Comparison of ENCODE assay signal across 8 cellular contexts in the genomic region with DNA sequence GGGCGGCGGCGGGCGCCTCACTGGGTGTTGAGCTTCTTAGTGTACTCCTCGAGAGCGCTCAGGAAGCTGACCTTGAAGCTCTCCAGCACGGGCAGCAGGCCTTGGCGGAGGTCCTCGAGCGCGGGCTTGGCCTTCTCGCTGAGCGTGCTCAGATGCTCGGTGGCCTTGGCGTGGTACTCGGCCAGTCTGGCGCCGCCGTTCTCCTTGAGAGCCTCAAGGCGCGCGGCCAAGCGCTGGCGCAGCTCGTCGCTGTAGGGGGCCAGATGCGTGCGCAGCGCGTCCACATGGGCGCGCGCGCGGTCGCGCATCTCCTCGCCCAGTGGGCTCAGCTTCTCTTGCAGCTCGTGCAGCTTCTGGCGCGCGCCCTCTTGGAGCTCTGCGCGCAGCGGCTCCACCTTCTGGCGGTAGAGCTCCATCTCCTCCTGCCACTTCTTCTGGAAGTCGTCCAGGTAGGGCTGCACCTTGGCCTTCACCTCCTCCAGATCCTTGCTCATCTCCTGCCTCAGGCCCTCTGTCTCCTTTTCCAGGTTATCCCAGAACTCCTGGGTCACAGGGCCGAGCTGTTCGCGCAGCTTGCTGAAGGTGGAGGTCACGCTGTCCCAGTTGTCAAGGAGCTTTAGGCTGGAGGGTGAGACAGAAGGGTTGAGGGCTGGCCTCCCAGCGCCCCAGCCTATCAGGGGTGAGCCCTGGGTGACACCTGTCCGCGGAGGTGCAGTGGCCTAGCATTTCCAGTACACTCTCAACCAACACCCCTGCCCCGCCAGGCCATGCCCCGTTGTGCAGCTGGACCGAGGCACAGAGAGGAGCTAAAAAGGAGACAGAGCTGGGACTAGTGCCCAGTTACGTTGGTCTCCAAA. TPM values are rescaled to one million over a fixed set of nuclear protein-coding genes. Genes with fewer than 3 reads are reported as not detected.
A peak's percentile ranks its signal among the peaks of the same experiment; 100 is the strongest.
DNase-seq lines count a peak whose midpoint lies in the region; ATAC-seq and TF ChIP-seq lines count a peak whose summit lies in the region.

No MANE protein-coding gene starts in this region.

- H3K79me2 ChIP-seq in GM23338 (replicated peaks; ENCODE audit: insufficient read depth) (no peaks in the 10 kb centered on the region), Loucy (ENCODE audit: insufficient read depth, low read length) (no peaks in the 10 kb centered on the region)

- H3K4me1 ChIP-seq in GM23338 (ENCODE audit: insufficient read depth) (peaks cover 6% of the 10 kb centered on the region; the same call in 1 of the 2 replicates), Loucy (ENCODE audit: insufficient read depth, low read length, poor library complexity, severe bottlenecking) (peaks cover 18% of the 10 kb centered on the region)

- DNase-seq in EL, result peak; percentile 94
- DNase-seq in GM23338 (ENCODE audit: low spot score), result peak; percentile 95
- peak; percentile 55 for DNase-seq in SHP77 treated with DMSO at 0.1 percent for 48 hours (lab: John Stamatoyannopoulos, UW)
- peak; percentile 86 for DNase-seq in activated naive CD4-positive, alpha-beta T cell treated with anti-CD3 and anti-CD28 coated beads for 36 hours
- peak; percentile 79 for DNase-seq in globus pallidus (ENCODE audit: low spot score)
- peak; percentile 37 to 93 (median 78) for DNase-seq in nucleus accumbens (lab: John Stamatoyannopoulos, UW)
- DNase-seq in superior temporal gyrus (ENCODE audit: extremely low spot score), result peak; percentile 77

- H3F3A ChIP-seq in GM23338 (replicated peaks; ENCODE audit: low read depth) (0 out of 2 replicates have a peak, but pooled peaks cover 3% of the 10 kb centered on the region), Loucy (ENCODE audit: low read depth) (no peaks in the 10 kb centered on the region)

- CTCF ChIA-PET in activated naive CD4-positive, alpha-beta T cell treated with anti-CD3 and anti-CD28 coated beads for 36 hours (lab: Charles Lee), result interaction anchor here (0.6 to 6.7 kb wide), 35 partner anchors 9 to 391 kb away, joined by 3 to 134 read pairs (median 4); partner anchors contain the start of genes APOA4, APOA5, BUD13 and PAFAH1B2

- no peak overlapping the region for H3K27ac Mint-ChIP-seq in GM23338
- H3K27ac Mint-ChIP-seq in activated naive CD4-positive, alpha-beta T cell treated with anti-CD3 and anti-CD28 coated beads for 36 hours, result no peak overlapping the region

- ATAC-seq in GM23338, result peak; percentile 78

- H3K9ac ChIP-seq in Loucy (ENCODE audit: low read depth, low read length, poor library complexity, severe bottlenecking), result peak overlapping the region; percentile 67

- no peaks in the 10 kb centered on the region for H3K9me3 ChIP-seq in Loucy (ENCODE audit: insufficient read depth, low read depth, low read length)

- peak overlapping the region; percentile 69 for H3K4me3 Mint-ChIP-seq in GM23338
- peak overlapping the region; percentile 69 for H3K4me3 Mint-ChIP-seq in activated naive CD4-positive, alpha-beta T cell treated with anti-CD3 and anti-CD28 coated beads for 36 hours

- peaks cover 19% of the 10 kb centered on the region for H3K27me3 Mint-ChIP-seq in GM23338 (ENCODE audit: insufficient read depth, low read depth, poor library complexity)
- H3K27me3 Mint-ChIP-seq in activated naive CD4-positive, alpha-beta T cell treated with anti-CD3 and anti-CD28 coated beads for 36 hours (ENCODE audit: low read depth), result peaks cover 4% of the 10 kb centered on the region

- H4K20me1 ChIP-seq in GM23338 (replicated peaks; ENCODE audit: insufficient read depth) (no peaks in the 10 kb centered on the region), Loucy (ENCODE audit: insufficient read depth, low read length, poor library complexity, severe bottlenecking) (no peaks in the 10 kb centered on the region)

- peak overlapping the region; percentile 100 for H2AFZ ChIP-seq in GM23338
- H2AFZ ChIP-seq in Loucy (ENCODE audit: low read length), result peak overlapping the region; percentile 61

- H3K36me3 Mint-ChIP-seq in GM23338 (ENCODE audit: low read depth), result no peaks in the 10 kb centered on the region
- no peaks in the 10 kb centered on the region for H3K36me3 Mint-ChIP-seq in activated naive CD4-positive, alpha-beta T cell treated with anti-CD3 and anti-CD28 coated beads for 36 hours (ENCODE audit: low read depth)

- H3K27me3 ChIP-seq in GM23338 (ENCODE audit: insufficient read depth) (no peaks in the 10 kb centered on the region), Loucy (ENCODE audit: insufficient read depth, low read length, poor library complexity, severe bottlenecking) (no peaks in the 10 kb centered on the region)

- no peaks in the 10 kb centered on the region for H3K9me2 ChIP-seq in GM23338 (ENCODE audit: insufficient read depth)
- no peaks in the 10 kb centered on the region for H3K9me2 ChIP-seq in Loucy (replicated peaks; ENCODE audit: low read depth, low read length)

- no peaks in the 10 kb centered on the region for H3K9me3 Mint-ChIP-seq in GM23338
- H3K9me3 Mint-ChIP-seq in activated naive CD4-positive, alpha-beta T cell treated with anti-CD3 and anti-CD28 coated beads for 36 hours, result no peaks in the 10 kb centered on the region

- H3K4me2 ChIP-seq in GM23338 (peak overlapping the region; percentile 92), Loucy (ENCODE audit: low read depth, low read length, poor library complexity, severe bottlenecking) (peak overlapping the region; percentile 68)

- peak overlapping the region; percentile 65 for H3K4me3 ChIP-seq in GM23338
- peak overlapping the region; percentile 67 for H3K4me3 ChIP-seq in Loucy (ENCODE audit: low read length, poor library complexity, severe bottlenecking)

- H3K27ac ChIP-seq in GM23338 (ENCODE audit: low read depth), result no peak overlapping the region

- peaks cover 35% of the 10 kb centered on the region for H3K4me1 Mint-ChIP-seq in GM23338
- peaks cover 8% of the 10 kb centered on the region for H3K4me1 Mint-ChIP-seq in activated naive CD4-positive, alpha-beta T cell treated with anti-CD3 and anti-CD28 coated beads for 36 hours (ENCODE audit: low read depth)

- H3K36me3 ChIP-seq in GM23338 (ENCODE audit: insufficient read depth) (no peaks in the 10 kb centered on the region), Loucy (ENCODE audit: insufficient read depth, low read length) (no peaks in the 10 kb centered on the region)

- TF ChIP-seq CTCF in GM23338 (conservative IDR thresholded peaks at IDR 0.05; ENCODE audit: low read depth in 2 of 2), result peak; percentile 57 to 83
- TF ChIP-seq CTCF in Loucy (conservative IDR thresholded peaks at IDR 0.05; ENCODE audit: low read length), result peak; percentile 55

- intact Hi-C loops in activated naive CD4-positive, alpha-beta T cell treated with anti-CD3 and anti-CD28 coated beads for 36 hours (cut with micrococcal nuclease), result loop anchor here (1.0 kb wide), 3 partner anchors 15 to 104 kb away; partner anchors contain the start of gene APOA5

TF ChIP-seq in GM23338, 12 proteins besides CTCF, POLR2A, EP300 and RAD21 (continues in another document):
- TF ChIP-seq STAT1 (IDR thresholded peaks at IDR 0.05; ENCODE audit: unreplicated experiment) (no peak), ZNF114 (CRISPR knock-in tag; IDR thresholded peaks at IDR 0.05) (peak; percentile 62; the same call in 1 of the 2 replicates), POLR2AphosphoS5 (IDR thresholded peaks at IDR 0.05; ENCODE audit: low read depth) (peak; percentile 75), CREB1 (CRISPR knock-in tag; IDR thresholded peaks at IDR 0.05; ENCODE audit: low read depth) (no peak)
- TF ChIP-seq, protein P1, sequence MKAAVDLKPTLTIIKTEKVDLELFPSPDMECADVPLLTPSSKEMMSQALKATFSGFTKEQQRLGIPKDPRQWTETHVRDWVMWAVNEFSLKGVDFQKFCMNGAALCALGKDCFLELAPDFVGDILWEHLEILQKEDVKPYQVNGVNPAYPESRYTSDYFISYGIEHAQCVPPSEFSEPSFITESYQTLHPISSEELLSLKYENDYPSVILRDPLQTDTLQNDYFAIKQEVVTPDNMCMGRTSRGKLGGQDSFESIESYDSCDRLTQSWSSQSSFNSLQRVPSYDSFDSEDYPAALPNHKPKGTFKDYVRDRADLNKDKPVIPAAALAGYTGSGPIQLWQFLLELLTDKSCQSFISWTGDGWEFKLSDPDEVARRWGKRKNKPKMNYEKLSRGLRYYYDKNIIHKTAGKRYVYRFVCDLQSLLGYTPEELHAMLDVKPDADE (IDR thresholded peaks at IDR 0.05), result 0 out of 2 replicates have a peak, but pooled peaks have one; percentile 10

RNA-seq across cellular contexts. Expression of gene APOA1, which starts 1.4 kb away (rescaled TPM):
- not detected in 2 replicates for total RNA-seq in GM23338 (2014; rRNA removed; shearing (Covaris generic))
- polyA plus RNA-seq in GM23338 (2016; fragmentation: Nextera tagmentation; extraction: Ambion mirVana), result 0.60 and 1.2 TPM in 2 replicates
- not detected for total RNA-seq in activated naive CD4-positive, alpha-beta T cell treated with anti-CD3 and anti-CD28 coated beads for 36 hours

RNA-seq across cellular contexts. Expression of gene APOC3, which starts 6.3 kb away (rescaled TPM):
- not detected in 2 replicates for total RNA-seq in GM23338 (2014; rRNA removed; shearing (Covaris generic))
- not detected in 2 replicates for polyA plus RNA-seq in GM23338 (2016; fragmentation: Nextera tagmentation; extraction: Ambion mirVana)
- total RNA-seq in activated naive CD4-positive, alpha-beta T cell treated with anti-CD3 and anti-CD28 coated beads for 36 hours, result not detected

RNA-seq across cellular contexts. Expression of gene APOA4, which starts 12.9 kb away (rescaled TPM):
- not detected in 2 replicates for total RNA-seq in GM23338 (2014; rRNA removed; shearing (Covaris generic))
- not detected in 2 replicates for polyA plus RNA-seq in GM23338 (2016; fragmentation: Nextera tagmentation; extraction: Ambion mirVana)
- total RNA-seq in activated naive CD4-positive, alpha-beta T cell treated with anti-CD3 and anti-CD28 coated beads for 36 hours, result not detected

RNA-seq across cellular contexts. Expression of gene APOA5, which starts 44.3 kb away (rescaled TPM):
- total RNA-seq in GM23338 (2014; rRNA removed; shearing (Covaris generic)), result 0.16 and 0.35 TPM in 2 replicates
- polyA plus RNA-seq in GM23338 (2016; fragmentation: Nextera tagmentation; extraction: Ambion mirVana), result 0.18 TPM in 1 of 2 replicates, not detected in the other
- not detected for total RNA-seq in activated naive CD4-positive, alpha-beta T cell treated with anti-CD3 and anti-CD28 coated beads for 36 hours

RNA-seq across cellular contexts. Expression of gene ZPR1, which starts 48.2 kb away (rescaled TPM):
- 52.0 and 96.7 TPM in 2 replicates for total RNA-seq in GM23338 (2014; rRNA removed; shearing (Covaris generic))
- polyA plus RNA-seq in GM23338 (2016; fragmentation: Nextera tagmentation; extraction: Ambion mirVana), result 46.8 and 55.4 TPM in 2 replicates
- 10 to 100 TPM; 87.2 to 87.8 TPM for total RNA-seq in activated naive CD4-positive, alpha-beta T cell treated with anti-CD3 and anti-CD28 coated beads for 36 hours
